Comparison of ENCODE assay signal across 1 cellular context in the genomic region with DNA sequence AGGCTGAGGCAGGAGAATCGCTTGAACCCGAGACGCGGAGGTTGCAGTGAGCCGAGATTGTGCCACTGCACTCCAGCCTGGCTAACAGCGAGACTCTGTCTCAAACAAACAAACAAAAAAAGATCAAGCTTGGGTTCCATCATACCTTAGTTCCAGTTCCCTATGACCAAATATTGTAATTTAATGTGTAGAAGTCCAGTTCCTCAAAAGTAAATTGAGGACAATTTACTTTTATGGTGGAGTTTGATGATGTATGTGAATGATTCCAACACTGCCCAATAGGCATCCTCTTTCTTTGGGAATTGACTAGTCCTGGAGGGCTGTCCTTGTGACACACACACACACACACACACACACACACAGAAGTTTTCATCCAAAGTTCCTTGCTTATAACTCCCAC.
TF ChIP-seq lines count a peak whose summit lies in the region.

No MANE protein-coding gene starts in this region.

TF ChIP-seq in A549, 52 proteins besides CTCF, POLR2A, EP300 and RAD21 (continued from another document):
- TF ChIP-seq TFCP2L1 (CRISPR knock-in tag; IDR thresholded peaks at IDR 0.05) (no peak), NFE2L2 (conservative IDR thresholded peaks at IDR 0.05; ENCODE audit: low read length) (no peak), SMC3 (IDR thresholded peaks at IDR 0.05) (no peak), POLR2AphosphoS2 (conservative IDR thresholded peaks at IDR 0.05; ENCODE audit: low read length) (no peak), RCOR1 (IDR thresholded peaks at IDR 0.05; ENCODE audit: low read depth, low read length) (no peak), GATA3 (IDR thresholded peaks at IDR 0.05; ENCODE audit: borderline replicate concordance) (no peak), PHF8 (IDR thresholded peaks at IDR 0.05; ENCODE audit: borderline replicate concordance, low read depth) (no peak), ESRRA (IDR thresholded peaks at IDR 0.05; ENCODE audit: borderline replicate concordance, low read length) (no peak)
- TF ChIP-seq, protein P1, sequence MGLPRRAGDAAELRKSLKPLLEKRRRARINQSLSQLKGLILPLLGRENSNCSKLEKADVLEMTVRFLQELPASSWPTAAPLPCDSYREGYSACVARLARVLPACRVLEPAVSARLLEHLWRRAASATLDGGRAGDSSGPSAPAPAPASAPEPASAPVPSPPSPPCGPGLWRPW (IDR thresholded peaks at IDR 0.05), result no peak
- TF ChIP-seq, protein P2, sequence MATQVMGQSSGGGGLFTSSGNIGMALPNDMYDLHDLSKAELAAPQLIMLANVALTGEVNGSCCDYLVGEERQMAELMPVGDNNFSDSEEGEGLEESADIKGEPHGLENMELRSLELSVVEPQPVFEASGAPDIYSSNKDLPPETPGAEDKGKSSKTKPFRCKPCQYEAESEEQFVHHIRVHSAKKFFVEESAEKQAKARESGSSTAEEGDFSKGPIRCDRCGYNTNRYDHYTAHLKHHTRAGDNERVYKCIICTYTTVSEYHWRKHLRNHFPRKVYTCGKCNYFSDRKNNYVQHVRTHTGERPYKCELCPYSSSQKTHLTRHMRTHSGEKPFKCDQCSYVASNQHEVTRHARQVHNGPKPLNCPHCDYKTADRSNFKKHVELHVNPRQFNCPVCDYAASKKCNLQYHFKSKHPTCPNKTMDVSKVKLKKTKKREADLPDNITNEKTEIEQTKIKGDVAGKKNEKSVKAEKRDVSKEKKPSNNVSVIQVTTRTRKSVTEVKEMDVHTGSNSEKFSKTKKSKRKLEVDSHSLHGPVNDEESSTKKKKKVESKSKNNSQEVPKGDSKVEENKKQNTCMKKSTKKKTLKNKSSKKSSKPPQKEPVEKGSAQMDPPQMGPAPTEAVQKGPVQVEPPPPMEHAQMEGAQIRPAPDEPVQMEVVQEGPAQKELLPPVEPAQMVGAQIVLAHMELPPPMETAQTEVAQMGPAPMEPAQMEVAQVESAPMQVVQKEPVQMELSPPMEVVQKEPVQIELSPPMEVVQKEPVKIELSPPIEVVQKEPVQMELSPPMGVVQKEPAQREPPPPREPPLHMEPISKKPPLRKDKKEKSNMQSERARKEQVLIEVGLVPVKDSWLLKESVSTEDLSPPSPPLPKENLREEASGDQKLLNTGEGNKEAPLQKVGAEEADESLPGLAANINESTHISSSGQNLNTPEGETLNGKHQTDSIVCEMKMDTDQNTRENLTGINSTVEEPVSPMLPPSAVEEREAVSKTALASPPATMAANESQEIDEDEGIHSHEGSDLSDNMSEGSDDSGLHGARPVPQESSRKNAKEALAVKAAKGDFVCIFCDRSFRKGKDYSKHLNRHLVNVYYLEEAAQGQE (IDR thresholded peaks at IDR 0.05), result no peak
